24 cellular contexts compared by ENCODE assay signal in genomic region chr6:161761966-161762365, GRCh38.
DNase-seq lines count a peak whose midpoint lies in the region; TF ChIP-seq lines count a peak whose summit lies in the region.
"Had no signal": no experiment of that assay in that cellular context is flagged by ENCODE, and none has a peak within 500 bp of the region (broad histone marks: within the 10 kb centered on the region; RNA-seq: fewer than 3 reads in every experiment).

No MANE protein-coding gene starts in this region.

- peak overlapping the region; percentile 35 for H3K27ac Mint-ChIP-seq in nephron progenitor cell
- H3K27ac Mint-ChIP-seq: CD14-positive monocyte; CD4-positive, CD25-positive, alpha-beta regulatory T cell; CD8-positive, alpha-beta memory T cell had no signal

- in situ Hi-C loops in astrocyte of the cerebellum (cut with HindIII; ENCODE audit: low sequenced_read_pairs), result no loop called here

- H3K9me3 Mint-ChIP-seq in nephron progenitor cell, result no peaks in the 10 kb centered on the region

- H3K27ac ChIP-seq in SK-N-SH (ENCODE audit: low read depth in 2 of 2, low read length in 1 of 2), result no peak overlapping the region
- H3K27ac ChIP-seq: 22Rv1, A549, BLaER1 had no signal

- no peak overlapping the region for H3K4me3 ChIP-seq in astrocyte of the cerebellum (ENCODE audit: low read depth, low read length)
- no peak overlapping the region for H3K4me3 ChIP-seq in SK-N-SH (ENCODE audit: low read depth in 2 of 2, low read length in 1 of 2)
- H3K4me3 ChIP-seq: A549, BLaER1, GM12878 had no signal

- TF ChIP-seq CTCF in astrocyte of the cerebellum (IDR thresholded peaks at IDR 0.05; ENCODE audit: low read depth, low read length, missing control alignments), result no peak
- TF ChIP-seq CTCF in nephron progenitor cell (IDR thresholded peaks at IDR 0.05), result no peak
- TF ChIP-seq CTCF in SK-N-SH (IDR thresholded peaks at IDR 0.05), result no peak

- no peak overlapping the region for H3K4me2 ChIP-seq in SK-N-SH
- H3K4me2 ChIP-seq: A549, BLaER1 had no signal

- H3K9me3 ChIP-seq in SK-N-SH, result no peaks in the 10 kb centered on the region
- H3K9me3 ChIP-seq: A549, BE2C had no signal

- DNase-seq in Ammon's horn (ENCODE audit: low spot score) (peak; percentile 19), astrocyte of the cerebellum (ENCODE audit: low read depth) (peak; percentile 47), nephron progenitor cell (no peak), NCI-H1436 (lab: John Stamatoyannopoulos, UW) (no peak), SK-N-SH (no peak)
- DNase-seq: AML-193; BE2C; C1 segment of cervical spinal cord; CD4-positive, alpha-beta memory T cell; CD4-positive, CD25-positive, alpha-beta regulatory T cell; CD8-positive, alpha-beta memory T cell; COR-L47; DMS 273 treated with DMSO at 0.1 percent for 48 hours; DMS153; DMS53; DMS79; DND-41; EL; GDM1 had no signal

- H3K9me2 ChIP-seq in SK-N-SH, result 0 out of 2 replicates have a peak, but pooled peaks cover 2% of the 10 kb centered on the region

- no peak overlapping the region for H2AFZ ChIP-seq in SK-N-SH (ENCODE audit: low read depth)

- H3F3A ChIP-seq in SK-N-SH (replicated peaks; ENCODE audit: insufficient read depth), result no peaks in the 10 kb centered on the region

- POLR2A ChIA-PET in SK-N-SH (lab: Yijun Ruan, JAX), result no interaction called here

- H3K27me3 Mint-ChIP-seq in nephron progenitor cell (ENCODE audit: low read depth, poor library complexity), result peaks cover 8% of the 10 kb centered on the region
- H3K27me3 Mint-ChIP-seq: CD4-positive, alpha-beta memory T cell; CD4-positive, CD25-positive, alpha-beta regulatory T cell; CD8-positive, alpha-beta memory T cell had no signal

- H3K27me3 ChIP-seq in SK-N-SH (ENCODE audit: insufficient read depth), result no peaks in the 10 kb centered on the region
- H3K27me3 ChIP-seq: BE2C, BLaER1 had no signal

- H3K36me3 ChIP-seq in SK-N-SH (replicated peaks in 1 of 2; ENCODE audit: control insufficient read depth in 1 of 2, insufficient read depth in 2 of 2, low read length in 1 of 2), result no peaks in the 10 kb centered on the region
- H3K36me3 ChIP-seq: BE2C, BLaER1 had no signal

- WGBS in SK-N-SH (ENCODE audit: low lambda C conversion rate), result 39% methylated on average over 6 of the region's 6 CpGs

- no peaks in the 10 kb centered on the region for H3K36me3 Mint-ChIP-seq in nephron progenitor cell (ENCODE audit: low read depth)
- H3K36me3 Mint-ChIP-seq: CD14-positive monocyte; CD4-positive, alpha-beta memory T cell; CD8-positive, alpha-beta memory T cell had no signal

- no peak overlapping the region for H3K9ac ChIP-seq in SK-N-SH
- H3K9ac ChIP-seq: BLaER1 had no signal

- no peaks in the 10 kb centered on the region for H3K79me2 ChIP-seq in SK-N-SH (ENCODE audit: insufficient read depth)

- H3K4me3 Mint-ChIP-seq in nephron progenitor cell, result no peak overlapping the region
- H3K4me3 Mint-ChIP-seq: CD14-positive monocyte; CD4-positive, alpha-beta memory T cell; CD4-positive, CD25-positive, alpha-beta regulatory T cell; CD8-positive, alpha-beta memory T cell had no signal

- no peaks in the 10 kb centered on the region for H3K4me1 ChIP-seq in SK-N-SH (ENCODE audit: control insufficient read depth in 1 of 2, insufficient read depth in 2 of 2, low read depth in 1 of 2, low read length in 1 of 2)
- H3K4me1 ChIP-seq: A549, BE2C, BLaER1 had no signal

- TF ChIP-seq RAD21 in SK-N-SH (IDR thresholded peaks at IDR 0.05; ENCODE audit: low read length), result no peak

- TF ChIP-seq EP300 in SK-N-SH (IDR thresholded peaks at IDR 0.05; ENCODE audit: borderline replicate concordance in 1 of 2, low read depth in 1 of 2, low read length in 1 of 2), result no peak

- H4K20me1 ChIP-seq in SK-N-SH (ENCODE audit: insufficient read depth), result no peaks in the 10 kb centered on the region
- H4K20me1 ChIP-seq: BLaER1 had no signal

- no peaks in the 10 kb centered on the region for H3K4me1 Mint-ChIP-seq in nephron progenitor cell
- H3K4me1 Mint-ChIP-seq: CD14-positive monocyte; CD4-positive, alpha-beta memory T cell; CD4-positive, CD25-positive, alpha-beta regulatory T cell; CD8-positive, alpha-beta memory T cell had no signal

- CTCF ChIA-PET in SK-N-SH (lab: Yijun Ruan, JAX), result interaction anchor here (1.0 kb wide), 1 partner anchor 10 kb away, joined by 3 read pairs; no protein-coding TSS in a partner anchor

TF ChIP-seq in SK-N-SH, 30 proteins besides CTCF, POLR2A, EP300 and RAD21:
- TF ChIP-seq USF1 (IDR thresholded peaks at IDR 0.05; ENCODE audit: borderline replicate concordance, low read depth) (no peak), MAX (IDR thresholded peaks at IDR 0.05; ENCODE audit: low read depth) (no peak), FOXM1 (IDR thresholded peaks at IDR 0.05; ENCODE audit: low read depth) (no peak), EZH2phosphoT487 (IDR thresholded peaks at IDR 0.05; ENCODE audit: borderline replicate concordance, low read depth) (no peak), YY1 (IDR thresholded peaks at IDR 0.05; ENCODE audit: low read depth) (no peak), ELF1 (IDR thresholded peaks at IDR 0.05) (no peak), RCOR1 (IDR thresholded peaks at IDR 0.05; ENCODE audit: low read length) (no peak), SMC3 (IDR thresholded peaks at IDR 0.05; ENCODE audit: low read depth, low read length) (no peak), MXI1 (IDR thresholded peaks at IDR 0.05; ENCODE audit: low read depth, low read length) (no peak), RFX5 (IDR thresholded peaks at IDR 0.05; ENCODE audit: low read length) (no peak), SIN3A (IDR thresholded peaks at IDR 0.05; ENCODE audit: borderline replicate concordance, low read depth, low read length) (no peak), TAF1 (IDR thresholded peaks at IDR 0.05; ENCODE audit: borderline replicate concordance, low read depth, low read length) (no peak), PBX3 (IDR thresholded peaks at IDR 0.05) (no peak), IRF3 (IDR thresholded peaks at IDR 0.05; ENCODE audit: low read depth, low read length) (no peak), FOSL2 (IDR thresholded peaks at IDR 0.05; ENCODE audit: borderline replicate concordance, low read depth) (no peak), TCF12 (IDR thresholded peaks at IDR 0.05) (no peak), MEF2A (IDR thresholded peaks at IDR 0.05; ENCODE audit: borderline replicate concordance, low read depth) (no peak), JUND (IDR thresholded peaks at IDR 0.05) (no peak), TEAD4 (IDR thresholded peaks at IDR 0.05; ENCODE audit: borderline replicate concordance, insufficient read depth) (no peak), CHD2 (IDR thresholded peaks at IDR 0.05; ENCODE audit: low read length, partially characterized antibody) (no peak)

Comparison
In these comparisons a context has a peak if more than half of its experiments do, and no peak if none do; other contexts are left out.
1. DNase-seq: peak in Ammon's horn (single experiment) and astrocyte of the cerebellum (single experiment); none in nephron progenitor cell (single experiment), NCI-H1436 (single experiment) and SK-N-SH (single experiment).